ENCODE assay signal across 8 cellular contexts in the genomic region with DNA sequence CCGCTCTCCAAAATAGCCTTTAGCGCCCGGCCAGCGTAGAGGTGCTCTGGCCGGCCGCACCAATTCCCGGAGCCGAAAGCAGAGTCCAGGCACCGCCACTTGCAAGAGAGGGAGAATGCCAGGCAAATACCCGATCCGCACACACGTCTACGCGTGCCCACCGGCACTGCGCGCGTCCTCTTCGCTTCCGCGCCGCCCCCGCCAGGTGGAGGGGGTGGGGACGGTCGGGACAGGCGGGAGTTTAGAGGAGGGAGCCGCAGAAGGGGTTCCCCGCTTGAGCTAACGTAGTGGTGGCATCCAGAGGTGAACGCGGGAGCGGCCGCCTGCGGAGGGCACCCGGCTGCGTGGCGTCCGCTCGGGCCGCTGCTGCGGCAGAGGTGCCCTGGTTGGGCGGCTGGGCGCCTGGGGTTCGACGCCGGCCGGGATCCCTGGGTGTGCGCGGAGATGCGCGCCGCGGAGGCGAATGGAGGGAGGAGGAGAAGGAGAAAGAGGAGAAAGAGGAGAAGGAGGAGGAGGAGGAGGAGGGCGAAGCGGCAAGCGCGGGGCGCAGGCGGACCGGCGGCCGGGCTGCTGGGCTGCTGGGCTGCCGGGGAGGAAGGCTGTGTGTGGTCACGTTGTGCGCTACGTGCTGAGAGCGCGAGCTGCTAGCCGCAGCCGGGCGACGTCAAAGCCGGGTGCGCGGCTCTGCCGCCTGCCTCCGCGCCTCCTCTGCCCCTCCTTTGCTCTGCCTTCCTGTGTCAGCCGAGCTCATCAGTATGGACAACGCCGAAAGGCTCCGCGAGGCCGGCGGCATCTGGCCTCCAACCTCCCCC. TPM values are rescaled to one million over a fixed set of nuclear protein-coding genes. Genes with fewer than 3 reads are reported as not detected.
DNase-seq lines count a peak whose midpoint lies in the region; ATAC-seq and TF ChIP-seq lines count a peak whose summit lies in the region.
"Had no signal": no experiment of that assay in that cellular context is flagged by ENCODE, and none has a peak within 500 bp of the region (broad histone marks: within the 10 kb centered on the region; RNA-seq: fewer than 3 reads in every experiment).

Gene MDGA2, minus strand, starts transcription at position 117 of the 812 bp plus-strand sequence.

- H3K27ac ChIP-seq in osteoblast (ENCODE audit: low read depth, low read length) = no peak within 1 kb of the TSS

- H3K9me3 ChIP-seq in osteoblast (ENCODE audit: low read depth, low read length) = no peaks in the 10 kb centered on the region

- no peak within 1 kb of the TSS for H3K4me3 Mint-ChIP-seq in stimulated activated memory B cell treated with anti-CD40 and anti-IgM and Interleukin-4, amounts not matched to agents 10 μg/mL and 1 μg/mL and 100 μg/mL, for 72 hours

- H2AFZ ChIP-seq in osteoblast (ENCODE audit: low read length) = no peak within 1 kb of the TSS

- H3K4me1 ChIP-seq in osteoblast (ENCODE audit: insufficient read depth, low read length) = no peaks in the 10 kb centered on the region

- TF ChIP-seq CTCF in epithelial cell of esophagus (IDR thresholded peaks at IDR 0.05; ENCODE audit: insufficient read depth, low read depth, low read length, missing control alignments) = no peak
- TF ChIP-seq CTCF in osteoblast (IDR thresholded peaks at IDR 0.05; ENCODE audit: extremely low read depth, low read depth, low read length) = no peak

- ATAC-seq in stimulated activated memory B cell treated with anti-CD40 and anti-IgM and Interleukin-4, amounts not matched to agents 10 μg/mL and 1 μg/mL and 100 μg/mL, for 72 hours = no peak
- ATAC-seq: K562 had no signal

- H3K27me3 Mint-ChIP-seq in stimulated activated memory B cell treated with anti-CD40 and anti-IgM and Interleukin-4, amounts not matched to agents 10 μg/mL and 1 μg/mL and 100 μg/mL, for 72 hours = peaks cover 42% of the 10 kb centered on the region

- DNase-seq in H4 (ENCODE audit: low spot score) (peak; percentile 19), NCI-H510A treated with DMSO at 0.1 percent for 48 hours (lab: John Stamatoyannopoulos, UW) (peak; percentile 41), epithelial cell of esophagus (ENCODE audit: low read depth) (peak; percentile 9), osteoblast (ENCODE audit: insufficient read length, low spot score, missing footprints) (peak; percentile 72), COLO829 (ENCODE audit: low spot score) (no peak), OCI-M1 (lab: John Stamatoyannopoulos, UW) (no peak)

- no peak within 1 kb of the TSS for H3K27ac Mint-ChIP-seq in stimulated activated memory B cell treated with anti-CD40 and anti-IgM and Interleukin-4, amounts not matched to agents 10 μg/mL and 1 μg/mL and 100 μg/mL, for 72 hours

- no peak within 1 kb of the TSS for H3K4me2 ChIP-seq in osteoblast (ENCODE audit: insufficient read depth, low read length)

- H3K36me3 Mint-ChIP-seq in stimulated activated memory B cell treated with anti-CD40 and anti-IgM and Interleukin-4, amounts not matched to agents 10 μg/mL and 1 μg/mL and 100 μg/mL, for 72 hours = no peaks in the 10 kb centered on the region

- H3K4me3 ChIP-seq in epithelial cell of esophagus (ENCODE audit: low read length) = no peak within 1 kb of the TSS
- H3K4me3 ChIP-seq in osteoblast (ENCODE audit: insufficient read depth, low read length) = no peak within 1 kb of the TSS
- H3K4me3 ChIP-seq: K562 had no signal

- H3K36me3 ChIP-seq in osteoblast (ENCODE audit: insufficient read depth, low read length) = no peaks in the 10 kb centered on the region

- no peaks in the 10 kb centered on the region for H3K4me1 Mint-ChIP-seq in stimulated activated memory B cell treated with anti-CD40 and anti-IgM and Interleukin-4, amounts not matched to agents 10 μg/mL and 1 μg/mL and 100 μg/mL, for 72 hours

- H3K79me2 ChIP-seq in osteoblast (ENCODE audit: insufficient read depth, low read length) = no peaks in the 10 kb centered on the region

- H3K27me3 ChIP-seq in osteoblast (ENCODE audit: insufficient read depth, low read length) = peaks cover 18% of the 10 kb centered on the region

- H3K9me3 Mint-ChIP-seq in stimulated activated memory B cell treated with anti-CD40 and anti-IgM and Interleukin-4, amounts not matched to agents 10 μg/mL and 1 μg/mL and 100 μg/mL, for 72 hours = peaks cover 2% of the 10 kb centered on the region

- H4K20me1 ChIP-seq in osteoblast (ENCODE audit: insufficient read depth, low read length) = no peaks in the 10 kb centered on the region

RNA-seq across cellular contexts. Expression of gene MDGA2, which starts in this region (rescaled TPM):
- total RNA-seq in H4 (2014; rRNA removed; shearing (Covaris generic)) = 2.8 and 4.8 TPM in 2 replicates
- not detected in 2 replicates for total RNA-seq in osteoblast

Comparison
In these comparisons a context has a peak if more than half of its experiments do, and no peak if none do; other contexts are left out.
1. Peak in DNase-seq in osteoblast; RNA of the gene not detected or under 1 TPM.
2. DNase-seq: peak in H4 (single experiment), NCI-H510A treated with DMSO at 0.1 percent for 48 hours (single experiment) and epithelial cell of esophagus (single experiment); none in COLO829 (single experiment) and OCI-M1 (single experiment).